ENCODE assay signal across 1 cellular context in the genomic region with DNA sequence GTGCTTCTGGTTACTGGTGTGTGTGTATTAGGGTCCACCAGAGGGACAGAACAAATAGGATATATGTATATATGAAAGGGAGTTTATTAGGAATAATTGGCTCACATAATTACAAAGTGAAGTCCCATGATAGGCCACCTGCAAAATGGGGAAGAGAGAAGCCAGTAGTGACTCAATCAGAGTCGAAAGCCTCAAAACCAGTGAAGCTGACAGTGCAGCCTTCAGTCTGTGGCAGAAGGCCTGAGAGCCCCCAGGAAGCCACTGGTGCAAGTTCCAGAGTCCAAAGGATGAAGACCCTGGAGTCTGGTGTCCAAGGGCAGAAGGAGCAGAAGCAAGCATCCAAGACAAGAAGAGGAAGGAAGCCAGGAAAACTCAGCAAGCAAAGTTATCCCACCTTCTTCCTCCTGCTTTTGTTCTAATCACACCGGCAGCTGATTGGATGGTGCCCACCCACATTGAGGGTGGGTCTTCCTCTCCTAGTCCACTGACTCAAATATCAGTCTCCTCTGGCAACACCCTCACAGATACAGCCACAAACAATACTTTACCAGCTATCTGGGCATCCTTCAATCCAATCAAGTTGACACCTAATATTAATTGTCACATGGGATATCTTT.
TF ChIP-seq lines count a peak whose summit lies in the region.

No MANE protein-coding gene starts in this region.

TF ChIP-seq in WTC11, 78 proteins besides CTCF, POLR2A, EP300 and RAD21 (continued from another document):
- TF ChIP-seq, protein P1, sequence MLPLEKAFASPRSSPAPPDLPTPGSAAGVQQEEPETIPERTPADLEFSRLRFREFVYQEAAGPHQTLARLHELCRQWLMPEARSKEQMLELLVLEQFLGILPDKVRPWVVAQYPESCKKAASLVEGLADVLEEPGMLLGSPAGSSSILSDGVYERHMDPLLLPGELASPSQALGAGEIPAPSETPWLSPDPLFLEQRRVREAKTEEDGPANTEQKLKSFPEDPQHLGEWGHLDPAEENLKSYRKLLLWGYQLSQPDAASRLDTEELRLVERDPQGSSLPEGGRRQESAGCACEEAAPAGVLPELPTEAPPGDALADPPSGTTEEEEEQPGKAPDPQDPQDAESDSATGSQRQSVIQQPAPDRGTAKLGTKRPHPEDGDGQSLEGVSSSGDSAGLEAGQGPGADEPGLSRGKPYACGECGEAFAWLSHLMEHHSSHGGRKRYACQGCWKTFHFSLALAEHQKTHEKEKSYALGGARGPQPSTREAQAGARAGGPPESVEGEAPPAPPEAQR (CRISPR knock-in tag; IDR thresholded peaks at IDR 0.05), result no peak
- no peak for TF ChIP-seq KAT7 (CRISPR knock-in tag; IDR thresholded peaks at IDR 0.05; ENCODE audit: borderline replicate concordance)
- no peak for TF ChIP-seq OVOL2 (CRISPR knock-in tag; IDR thresholded peaks at IDR 0.05; ENCODE audit: borderline replicate concordance)
- TF ChIP-seq ZNF671 (CRISPR knock-in tag; IDR thresholded peaks at IDR 0.05), result no peak
